ENCODE assay signal across 8 cellular contexts in the genomic region with DNA sequence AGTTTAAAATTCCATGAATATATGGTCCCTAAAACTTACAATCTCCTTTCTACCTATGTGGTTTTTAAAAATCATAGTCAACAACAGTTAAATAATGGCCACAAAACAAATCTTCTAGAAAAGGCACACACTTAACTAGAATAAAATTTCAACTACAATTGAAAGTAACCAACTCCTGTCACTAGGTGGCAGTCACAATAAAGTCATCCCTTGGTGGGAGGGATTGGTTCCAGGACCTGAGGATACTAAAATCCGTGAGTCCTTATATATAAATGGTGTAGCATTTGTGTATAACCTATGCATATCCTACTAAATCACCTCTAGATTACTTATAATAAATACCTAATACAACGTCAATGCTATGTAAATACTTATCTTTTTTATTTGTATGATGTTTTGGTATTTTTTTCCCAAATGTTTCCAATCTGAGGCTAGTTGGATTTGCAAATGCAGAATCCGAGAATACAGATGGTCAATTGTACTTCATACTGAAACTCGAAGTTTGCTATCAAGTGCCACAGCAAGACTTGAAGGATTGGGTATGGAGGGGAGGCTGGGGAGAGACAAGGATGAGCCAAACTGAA.
DNase-seq lines count a peak whose midpoint lies in the region; ATAC-seq and TF ChIP-seq lines count a peak whose summit lies in the region.

No MANE protein-coding gene starts in this region.

- peaks cover under 1% of the 10 kb centered on the region for H3K4me1 Mint-ChIP-seq in activated T-helper 2 cell treated with anti-CD3 and anti-CD28 coated beads, Interferon-gamma antibody, Interleukin-2, Interleukin-4, amounts not matched to agents 10 μg/mL and 5 μg/mL and 100 μg/mL, durations not matched to agents 14 hours and 24 hours and 36 hours (ENCODE audit: low read depth)

- H3K4me2 ChIP-seq in parathyroid adenoma (ENCODE audit: low read length) = peak overlapping the region; percentile 55

- H3K79me2 ChIP-seq in parathyroid adenoma = no peaks in the 10 kb centered on the region

- no peak overlapping the region for H3K27ac Mint-ChIP-seq in activated T-helper 2 cell treated with anti-CD3 and anti-CD28 coated beads, Interferon-gamma antibody, Interleukin-2, Interleukin-4, amounts not matched to agents 10 μg/mL and 5 μg/mL and 100 μg/mL, durations not matched to agents 14 hours and 24 hours and 36 hours

- no peak overlapping the region for H3K4me3 ChIP-seq in fibroblast of mammary gland (ENCODE audit: control insufficient read depth, low read depth, low read length)
- no peak overlapping the region for H3K4me3 ChIP-seq in parathyroid adenoma (ENCODE audit: low read depth, low read length)

- H3K9ac ChIP-seq in parathyroid adenoma = no peak overlapping the region

- peaks cover 4% of the 10 kb centered on the region for H3K4me1 ChIP-seq in parathyroid adenoma

- no peaks in the 10 kb centered on the region for H3K27me3 Mint-ChIP-seq in activated T-helper 2 cell treated with anti-CD3 and anti-CD28 coated beads, Interferon-gamma antibody, Interleukin-2, Interleukin-4, amounts not matched to agents 10 μg/mL and 5 μg/mL and 100 μg/mL, durations not matched to agents 14 hours and 24 hours and 36 hours (ENCODE audit: low read depth)

- H3K9me3 Mint-ChIP-seq in activated T-helper 2 cell treated with anti-CD3 and anti-CD28 coated beads, Interferon-gamma antibody, Interleukin-2, Interleukin-4, amounts not matched to agents 10 μg/mL and 5 μg/mL and 100 μg/mL, durations not matched to agents 14 hours and 24 hours and 36 hours = no peaks in the 10 kb centered on the region

- no peak overlapping the region for H3K4me3 Mint-ChIP-seq in activated T-helper 2 cell treated with anti-CD3 and anti-CD28 coated beads, Interferon-gamma antibody, Interleukin-2, Interleukin-4, amounts not matched to agents 10 μg/mL and 5 μg/mL and 100 μg/mL, durations not matched to agents 14 hours and 24 hours and 36 hours (ENCODE audit: low read depth)

- DNase-seq in EH (ENCODE audit: low read depth) = peak; percentile 67
- DNase-seq in Kasumi-1 (lab: John Stamatoyannopoulos, UW) = peak; percentile 8 to 38
- DNase-seq in fibroblast of mammary gland (ENCODE audit: low read depth) = peak; percentile 78
- DNase-seq in activated T-helper 2 cell treated with anti-CD3 and anti-CD28 coated beads, Interferon-gamma antibody, Interleukin-2, Interleukin-4, amounts not matched to agents 10 μg/mL and 5 μg/mL and 100 μg/mL, durations not matched to agents 14 hours and 24 hours and 36 hours (ENCODE audit: low spot score) = no peak
- DNase-seq in SIG-M5 (lab: John Stamatoyannopoulos, UW) = no peak

- no peaks in the 10 kb centered on the region for H3K27me3 ChIP-seq in parathyroid adenoma (ENCODE audit: control insufficient read depth, insufficient read depth, low read length)

- H3K36me3 Mint-ChIP-seq in activated T-helper 2 cell treated with anti-CD3 and anti-CD28 coated beads, Interferon-gamma antibody, Interleukin-2, Interleukin-4, amounts not matched to agents 10 μg/mL and 5 μg/mL and 100 μg/mL, durations not matched to agents 14 hours and 24 hours and 36 hours (ENCODE audit: low read depth) = no peaks in the 10 kb centered on the region

- no peaks in the 10 kb centered on the region for H3K36me3 ChIP-seq in parathyroid adenoma (ENCODE audit: control insufficient read depth, insufficient read depth, low read length)

- TF ChIP-seq CTCF in fibroblast of mammary gland (conservative IDR thresholded peaks at IDR 0.05; ENCODE audit: control insufficient read depth, insufficient read depth, low read depth, low read length) = peak; percentile 70
- TF ChIP-seq CTCF in parathyroid adenoma (IDR thresholded peaks at IDR 0.05) = peak; percentile 38

- H3K27ac ChIP-seq in parathyroid adenoma = no peak overlapping the region

- no peaks in the 10 kb centered on the region for H3K9me3 ChIP-seq in parathyroid adenoma (ENCODE audit: control insufficient read depth, low read length)

- H2AFZ ChIP-seq in parathyroid adenoma = no peak overlapping the region

- peak; percentile 64 for ATAC-seq in SK-N-SH treated with all-trans-retinoic acid at 6 μM for 48 hours
- no peak for ATAC-seq in HG02623 (IDR thresholded peaks at IDR 0.05; ENCODE audit: unreplicated experiment)

- intact Hi-C loops in activated T-helper 2 cell treated with anti-CD3 and anti-CD28 coated beads, Interferon-gamma antibody, Interleukin-2, Interleukin-4, amounts not matched to agents 10 μg/mL and 5 μg/mL and 100 μg/mL, durations not matched to agents 14 hours and 24 hours and 36 hours (cut with micrococcal nuclease) = loop anchor here (2.0 kb wide), 1 partner anchor 105 kb away; no protein-coding TSS in a partner anchor

TF ChIP-seq in SK-N-SH treated with all-trans-retinoic acid at 6 μM for 48 hours, 23 proteins besides CTCF, POLR2A, EP300 and RAD21:
- TF ChIP-seq OSR1 (CRISPR knock-in tag; IDR thresholded peaks at IDR 0.05) = no peak
- no peak for TF ChIP-seq BACH2 (CRISPR knock-in tag; IDR thresholded peaks at IDR 0.05; ENCODE audit: borderline replicate concordance)
- no peak for TF ChIP-seq GLIS3 (CRISPR knock-in tag; IDR thresholded peaks at IDR 0.05)
- TF ChIP-seq, protein P1, sequence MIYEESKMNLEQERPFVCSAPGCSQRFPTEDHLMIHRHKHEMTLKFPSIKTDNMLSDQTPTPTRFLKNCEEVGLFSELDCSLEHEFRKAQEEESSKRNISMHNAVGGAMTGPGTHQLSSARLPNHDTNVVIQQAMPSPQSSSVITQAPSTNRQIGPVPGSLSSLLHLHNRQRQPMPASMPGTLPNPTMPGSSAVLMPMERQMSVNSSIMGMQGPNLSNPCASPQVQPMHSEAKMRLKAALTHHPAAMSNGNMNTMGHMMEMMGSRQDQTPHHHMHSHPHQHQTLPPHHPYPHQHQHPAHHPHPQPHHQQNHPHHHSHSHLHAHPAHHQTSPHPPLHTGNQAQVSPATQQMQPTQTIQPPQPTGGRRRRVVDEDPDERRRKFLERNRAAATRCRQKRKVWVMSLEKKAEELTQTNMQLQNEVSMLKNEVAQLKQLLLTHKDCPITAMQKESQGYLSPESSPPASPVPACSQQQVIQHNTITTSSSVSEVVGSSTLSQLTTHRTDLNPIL (CRISPR knock-in tag; IDR thresholded peaks at IDR 0.05; ENCODE audit: low read depth) = no peak
- TF ChIP-seq ESRRG (CRISPR knock-in tag; IDR thresholded peaks at IDR 0.05) = no peak
- TF ChIP-seq ISL1 (CRISPR knock-in tag; IDR thresholded peaks at IDR 0.05) = no peak
- TF ChIP-seq CSDC2 (CRISPR knock-in tag; IDR thresholded peaks at IDR 0.05) = no peak
- TF ChIP-seq PPARA (CRISPR knock-in tag; IDR thresholded peaks at IDR 0.05; ENCODE audit: borderline replicate concordance) = no peak
- TF ChIP-seq, protein P2, sequence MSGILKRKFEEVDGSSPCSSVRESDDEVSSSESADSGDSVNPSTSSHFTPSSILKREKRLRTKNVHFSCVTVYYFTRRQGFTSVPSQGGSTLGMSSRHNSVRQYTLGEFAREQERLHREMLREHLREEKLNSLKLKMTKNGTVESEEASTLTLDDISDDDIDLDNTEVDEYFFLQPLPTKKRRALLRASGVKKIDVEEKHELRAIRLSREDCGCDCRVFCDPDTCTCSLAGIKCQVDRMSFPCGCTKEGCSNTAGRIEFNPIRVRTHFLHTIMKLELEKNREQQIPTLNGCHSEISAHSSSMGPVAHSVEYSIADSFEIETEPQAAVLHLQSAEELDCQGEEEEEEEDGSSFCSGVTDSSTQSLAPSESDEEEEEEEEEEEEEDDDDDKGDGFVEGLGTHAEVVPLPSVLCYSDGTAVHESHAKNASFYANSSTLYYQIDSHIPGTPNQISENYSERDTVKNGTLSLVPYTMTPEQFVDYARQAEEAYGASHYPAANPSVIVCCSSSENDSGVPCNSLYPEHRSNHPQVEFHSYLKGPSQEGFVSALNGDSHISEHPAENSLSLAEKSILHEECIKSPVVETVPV (CRISPR knock-in tag; IDR thresholded peaks at IDR 0.05) = no peak
- no peak for TF ChIP-seq ZNF70 (CRISPR knock-in tag; IDR thresholded peaks at IDR 0.05)
- TF ChIP-seq, protein P3, sequence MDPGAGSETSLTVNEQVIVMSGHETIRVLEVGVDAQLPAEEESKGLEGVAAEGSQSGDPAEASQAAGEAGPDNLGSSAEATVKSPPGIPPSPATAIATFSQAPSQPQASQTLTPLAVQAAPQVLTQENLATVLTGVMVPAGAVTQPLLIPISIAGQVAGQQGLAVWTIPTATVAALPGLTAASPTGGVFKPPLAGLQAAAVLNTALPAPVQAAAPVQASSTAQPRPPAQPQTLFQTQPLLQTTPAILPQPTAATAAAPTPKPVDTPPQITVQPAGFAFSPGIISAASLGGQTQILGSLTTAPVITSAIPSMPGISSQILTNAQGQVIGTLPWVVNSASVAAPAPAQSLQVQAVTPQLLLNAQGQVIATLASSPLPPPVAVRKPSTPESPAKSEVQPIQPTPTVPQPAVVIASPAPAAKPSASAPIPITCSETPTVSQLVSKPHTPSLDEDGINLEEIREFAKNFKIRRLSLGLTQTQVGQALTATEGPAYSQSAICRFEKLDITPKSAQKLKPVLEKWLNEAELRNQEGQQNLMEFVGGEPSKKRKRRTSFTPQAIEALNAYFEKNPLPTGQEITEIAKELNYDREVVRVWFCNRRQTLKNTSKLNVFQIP (CRISPR knock-in tag; IDR thresholded peaks at IDR 0.05; ENCODE audit: borderline replicate concordance, low read depth) = no peak
- no peak for TF ChIP-seq TOX (CRISPR knock-in tag; IDR thresholded peaks at IDR 0.05; ENCODE audit: borderline replicate concordance)
- no peak for TF ChIP-seq ZNF8 (CRISPR knock-in tag; IDR thresholded peaks at IDR 0.05)
- TF ChIP-seq ZFP3 (CRISPR knock-in tag; IDR thresholded peaks at IDR 0.05) = no peak

Comparison
In these comparisons a context has a peak if more than half of its experiments do, and no peak if none do; other contexts are left out.
1. DNase-seq: peak in EH (single experiment), Kasumi-1 (2 of 2) and fibroblast of mammary gland (single experiment); none in activated T-helper 2 cell treated with anti-CD3 and anti-CD28 coated beads, Interferon-gamma antibody, Interleukin-2, Interleukin-4, amounts not matched to agents 10 μg/mL and 5 μg/mL and 100 μg/mL, durations not matched to agents 14 hours and 24 hours and 36 hours (single experiment) and SIG-M5 (single experiment).